In genomic region chr6:107230448-107230847, GRCh38 we compare ENCODE assay signal across 21 cellular contexts.
DNase-seq lines count a peak whose midpoint lies in the region; ATAC-seq and TF ChIP-seq lines count a peak whose summit lies in the region.
"Had no signal": no experiment of that assay in that cellular context is flagged by ENCODE, and none has a peak within 500 bp of the region (broad histone marks: within the 10 kb centered on the region; RNA-seq: fewer than 3 reads in every experiment).

No MANE protein-coding gene starts in this region.

- TF ChIP-seq POLR2A in IMR-90 (IDR thresholded peaks at IDR 0.05; ENCODE audit: low read depth, low read length) = no peak

- no peaks in the 10 kb centered on the region for H3K27me3 Mint-ChIP-seq in activated CD8-positive, alpha-beta memory T cell treated with anti-CD3 and anti-CD28 coated beads, Interleukin-2, amount 10 ng/mL, durations not matched to agents 7 days and 5 days
- H3K27me3 Mint-ChIP-seq: B cell; CD4-positive, alpha-beta T cell had no signal

- no peak overlapping the region for H3K56ac ChIP-seq in IMR-90 (ENCODE audit: extremely low read depth, insufficient read depth, low read length)

- no peak overlapping the region for H3K4me3 ChIP-seq in IMR-90 (ENCODE audit: insufficient read depth, low read depth, low read length)
- no peak overlapping the region for H3K4me3 ChIP-seq in epithelial cell of esophagus (ENCODE audit: low read length)
- H3K4me3 ChIP-seq: A549, GM23248, K562, SK-N-MC had no signal

- H2BK20ac ChIP-seq in IMR-90 (ENCODE audit: low read depth, low read length) = peak overlapping the region; percentile 45; the same call in 1 of the 2 replicates

- peaks cover 5% of the 10 kb centered on the region for H3K36me3 Mint-ChIP-seq in activated CD8-positive, alpha-beta memory T cell treated with anti-CD3 and anti-CD28 coated beads, Interleukin-2, amount 10 ng/mL, durations not matched to agents 7 days and 5 days
- no peaks in the 10 kb centered on the region for H3K36me3 Mint-ChIP-seq in stimulated activated effector memory CD8-positive, alpha-beta T cell treated with anti-CD3 and anti-CD28 coated beads, Interleukin-12 subunit alpha, Interleukin-12 subunit beta, amount 100 ng/mL, for 72 hours

- no peaks in the 10 kb centered on the region; the same call in 1 of the 2 replicates for H3K4me1 ChIP-seq in IMR-90 (ENCODE audit: control insufficient read depth, insufficient read depth, low read length)
- H3K4me1 ChIP-seq: A549 had no signal

- no peak overlapping the region for H2AK5ac ChIP-seq in IMR-90 (ENCODE audit: low read depth, low read length)

- no peak overlapping the region for H3K23ac ChIP-seq in IMR-90 (ENCODE audit: low read depth, low read length)

- peak overlapping the region in 1 of 2 experiments; percentile 10; a peak in 1 of 4 replicates for H4K8ac ChIP-seq in IMR-90 (ENCODE audit: low read depth in 2 of 2, low read length in 2 of 2)

- no peaks in the 10 kb centered on the region for H3K9me3 ChIP-seq in IMR-90 (ENCODE audit: control insufficient read depth, insufficient read depth, low read length)
- H3K9me3 ChIP-seq: A549 had no signal

- H3K4me3 Mint-ChIP-seq in activated CD8-positive, alpha-beta memory T cell treated with anti-CD3 and anti-CD28 coated beads, Interleukin-2, amount 10 ng/mL, durations not matched to agents 7 days and 5 days = no peak overlapping the region
- no peak overlapping the region for H3K4me3 Mint-ChIP-seq in stimulated activated effector memory CD8-positive, alpha-beta T cell treated with anti-CD3 and anti-CD28 coated beads, Interleukin-12 subunit alpha, Interleukin-12 subunit beta, amount 100 ng/mL, for 72 hours
- H3K4me3 Mint-ChIP-seq: B cell; CD4-positive, alpha-beta T cell had no signal

- H3K14ac ChIP-seq in IMR-90 (replicated peaks; ENCODE audit: low read depth, low read length) = no peak overlapping the region; the same call in 1 of the 2 replicates

- no peak overlapping the region for H3K18ac ChIP-seq in IMR-90 (ENCODE audit: low read depth, low read length)

- H4K5ac ChIP-seq in IMR-90 (ENCODE audit: low read depth, low read length) = peak overlapping the region; percentile 68; the same call in 1 of the 2 replicates

- no peaks in the 10 kb centered on the region for H3K4me1 Mint-ChIP-seq in activated CD8-positive, alpha-beta memory T cell treated with anti-CD3 and anti-CD28 coated beads, Interleukin-2, amount 10 ng/mL, durations not matched to agents 7 days and 5 days
- no peaks in the 10 kb centered on the region for H3K4me1 Mint-ChIP-seq in stimulated activated effector memory CD8-positive, alpha-beta T cell treated with anti-CD3 and anti-CD28 coated beads, Interleukin-12 subunit alpha, Interleukin-12 subunit beta, amount 100 ng/mL, for 72 hours
- H3K4me1 Mint-ChIP-seq: B cell had no signal

- intact Hi-C loops in IMR-90 (cut with micrococcal nuclease) = no loop called here

- WGBS in IMR-90 (ENCODE audit: extremely low coverage in 2 of 2, insufficient read length in 1 of 2), 2 experiments = no CpG with 5 or more reads among the region's 1 CpG

- POLR2A ChIA-PET in IMR-90 (lab: Charles Lee; ENCODE audit: unreplicated experiment) (no interaction called here), HEK293T (lab: Yijun Ruan, JAX) (no interaction called here)

- no TSS peak for BruUV-seq in IMR-90 (replicated peaks; lab: Mats Ljungman, UMichigan)

- H3K4ac ChIP-seq in IMR-90 (ENCODE audit: low read depth, low read length) = no peak overlapping the region

- no peak overlapping the region for H2BK15ac ChIP-seq in IMR-90 (ENCODE audit: low read depth, low read length)

- ATAC-seq in activated CD8-positive, alpha-beta memory T cell treated with anti-CD3 and anti-CD28 coated beads, Interleukin-2, amount 10 ng/mL, durations not matched to agents 7 days and 5 days = peak; percentile 12
- ATAC-seq in IMR-90 (ENCODE audit: low read depth) = no peak; the same call in 1 of the 2 replicates
- no peak for ATAC-seq in stimulated activated effector memory CD8-positive, alpha-beta T cell treated with anti-CD3 and anti-CD28 coated beads, Interleukin-12 subunit alpha, Interleukin-12 subunit beta, amount 100 ng/mL, for 72 hours
- ATAC-seq: A549, HCT116, K562 had no signal

- no peaks in the 10 kb centered on the region for H3K9me3 Mint-ChIP-seq in activated CD8-positive, alpha-beta memory T cell treated with anti-CD3 and anti-CD28 coated beads, Interleukin-2, amount 10 ng/mL, durations not matched to agents 7 days and 5 days (ENCODE audit: low read depth)
- H3K9me3 Mint-ChIP-seq in stimulated activated effector memory CD8-positive, alpha-beta T cell treated with anti-CD3 and anti-CD28 coated beads, Interleukin-12 subunit alpha, Interleukin-12 subunit beta, amount 100 ng/mL, for 72 hours = peaks cover under 1% of the 10 kb centered on the region
- H3K9me3 Mint-ChIP-seq: CD4-positive, alpha-beta T cell had no signal

- CTCF ChIA-PET in activated CD8-positive, alpha-beta memory T cell treated with anti-CD3 and anti-CD28 coated beads, Interleukin-2, amount 10 ng/mL, durations not matched to agents 7 days and 5 days (lab: Charles Lee) = no interaction called here
- CTCF ChIA-PET in IMR-90 (lab: Yijun Ruan, JAX) = no interaction called here
- CTCF ChIA-PET in HEK293T (lab: Yijun Ruan, JAX) = no interaction called here

- no peak for TF ChIP-seq RAD21 in IMR-90 (IDR thresholded peaks at IDR 0.05; ENCODE audit: low read length)

- no peak for TF ChIP-seq CTCF in IMR-90 (conservative IDR thresholded peaks at IDR 0.05; ENCODE audit: low read depth, low read length)
- no peak for TF ChIP-seq CTCF in epithelial cell of esophagus (IDR thresholded peaks at IDR 0.05; ENCODE audit: insufficient read depth, low read depth, low read length, missing control alignments)

- H2BK120ac ChIP-seq in IMR-90 (ENCODE audit: low read depth, low read length) = no peak overlapping the region

- H3K4me2 ChIP-seq in IMR-90 (ENCODE audit: low read depth, low read length) = no peak overlapping the region
- H3K4me2 ChIP-seq: A549 had no signal

- H2AFZ ChIP-seq in IMR-90 (replicated peaks; ENCODE audit: low read length, poor library complexity) = no peak overlapping the region
- H2AFZ ChIP-seq: GM23248 had no signal

- no peak overlapping the region for H3K27ac Mint-ChIP-seq in activated CD8-positive, alpha-beta memory T cell treated with anti-CD3 and anti-CD28 coated beads, Interleukin-2, amount 10 ng/mL, durations not matched to agents 7 days and 5 days
- peak overlapping the region; percentile 7 for H3K27ac Mint-ChIP-seq in stimulated activated effector memory CD8-positive, alpha-beta T cell treated with anti-CD3 and anti-CD28 coated beads, Interleukin-12 subunit alpha, Interleukin-12 subunit beta, amount 100 ng/mL, for 72 hours
- H3K27ac Mint-ChIP-seq: B cell; CD4-positive, alpha-beta T cell had no signal

- H3K79me1 ChIP-seq in IMR-90 (ENCODE audit: low read depth in 1 of 2, low read length in 2 of 2) = no peaks in the 10 kb centered on the region

- no peak for DNase-seq in activated CD8-positive, alpha-beta memory T cell treated with anti-CD3 and anti-CD28 coated beads, Interleukin-2, amount 10 ng/mL, durations not matched to agents 7 days and 5 days
- DNase-seq in activated CD8-positive, alpha-beta memory T cell treated with anti-CD3 and anti-CD28 coated beads, Interleukin-2, amount 50 U/mL, for 48 hours = no peak
- DNase-seq in IMR-90 = no peak
- peak; percentile 27 for DNase-seq in epithelial cell of esophagus (ENCODE audit: low read depth)
- no peak for DNase-seq in stimulated activated effector memory CD8-positive, alpha-beta T cell treated with anti-CD3 and anti-CD28 coated beads, Interleukin-12 subunit alpha, Interleukin-12 subunit beta, amount 100 ng/mL, for 72 hours (ENCODE audit: low spot score in 2 of 2)
- DNase-seq in NCI-H146 (lab: John Stamatoyannopoulos, UW) = no peak
- no peak for DNase-seq in NK-92 treated with Interleukin-12 subunit alpha and Interleukin-12 subunit beta, amount 100 ng/mL, for 24 hours (lab: John Stamatoyannopoulos, UW)
- no peak for DNase-seq in HEK293T (ENCODE audit: extremely low spot score)
- DNase-seq: CD4-positive, alpha-beta T cell; GM23248; NCI-H1092; NCI-H2081; NCI-H446; NCI-H526 treated with DMSO at 0.1 percent for 48 hours; SHP77 treated with DMSO at 0.1 percent for 48 hours had no signal

- H3K27ac ChIP-seq in IMR-90 (ENCODE audit: insufficient read depth, low read length) = no peak overlapping the region
- H3K27ac ChIP-seq: A549, GM23248, RWPE1, SK-N-MC had no signal

- H3K27me3 ChIP-seq in IMR-90 (ENCODE audit: control insufficient read depth, insufficient read depth, low read length) = no peaks in the 10 kb centered on the region

- in situ Hi-C loops in IMR-90 (cut with MboI; ENCODE audit: low sequenced_read_pairs) = no loop called here

- no peak overlapping the region for H2BK5ac ChIP-seq in IMR-90 (ENCODE audit: low read depth, low read length, poor library complexity, severe bottlenecking)

- no peak overlapping the region for H3K9ac ChIP-seq in IMR-90 (ENCODE audit: low read depth, low read length)
- H3K9ac ChIP-seq: GM23248 had no signal

- dilution Hi-C loops in IMR-90 (cut with HindIII; ENCODE audit: low sequenced_read_pairs, unreplicated experiment) = no loop called here

- no peaks in the 10 kb centered on the region for H4K20me1 ChIP-seq in IMR-90 (ENCODE audit: insufficient read depth, low read length)

- H4K91ac ChIP-seq in IMR-90 (ENCODE audit: insufficient read depth, low read depth, low read length) = no peak overlapping the region

- no peak overlapping the region for H2AK9ac ChIP-seq in IMR-90 (replicated peaks; ENCODE audit: low read depth, low read length, poor library complexity)

- no peaks in the 10 kb centered on the region for H3K36me3 ChIP-seq in IMR-90 (ENCODE audit: control insufficient read depth, insufficient read depth, low read length)

- H3K9me1 ChIP-seq in IMR-90 (ENCODE audit: insufficient read depth, low read length) = no peaks in the 10 kb centered on the region

TF ChIP-seq in IMR-90, 13 proteins besides CTCF, POLR2A, EP300 and RAD21 (continues in another document):
- no peak for TF ChIP-seq CEBPB (IDR thresholded peaks at IDR 0.05; ENCODE audit: low read depth, low read length)
- TF ChIP-seq RCOR1 (IDR thresholded peaks at IDR 0.05; ENCODE audit: insufficient replicate concordance, low read length) = no peak

TF ChIP-seq in HEK293T, 16 proteins besides CTCF, POLR2A, EP300 and RAD21 (continues in another document):
- TF ChIP-seq PKNOX1 (IDR thresholded peaks at IDR 0.05) = no peak
- TF ChIP-seq CTBP1 (IDR thresholded peaks at IDR 0.05; ENCODE audit: borderline replicate concordance) = no peak
- TF ChIP-seq FOXK2 (IDR thresholded peaks at IDR 0.05) = no peak
- TF ChIP-seq FOXM1 (IDR thresholded peaks at IDR 0.05; ENCODE audit: borderline replicate concordance) = no peak
- TF ChIP-seq HDGF (IDR thresholded peaks at IDR 0.05; ENCODE audit: borderline replicate concordance) = no peak
